ENCODE assay signal across 8 cellular contexts in the genomic region with DNA sequence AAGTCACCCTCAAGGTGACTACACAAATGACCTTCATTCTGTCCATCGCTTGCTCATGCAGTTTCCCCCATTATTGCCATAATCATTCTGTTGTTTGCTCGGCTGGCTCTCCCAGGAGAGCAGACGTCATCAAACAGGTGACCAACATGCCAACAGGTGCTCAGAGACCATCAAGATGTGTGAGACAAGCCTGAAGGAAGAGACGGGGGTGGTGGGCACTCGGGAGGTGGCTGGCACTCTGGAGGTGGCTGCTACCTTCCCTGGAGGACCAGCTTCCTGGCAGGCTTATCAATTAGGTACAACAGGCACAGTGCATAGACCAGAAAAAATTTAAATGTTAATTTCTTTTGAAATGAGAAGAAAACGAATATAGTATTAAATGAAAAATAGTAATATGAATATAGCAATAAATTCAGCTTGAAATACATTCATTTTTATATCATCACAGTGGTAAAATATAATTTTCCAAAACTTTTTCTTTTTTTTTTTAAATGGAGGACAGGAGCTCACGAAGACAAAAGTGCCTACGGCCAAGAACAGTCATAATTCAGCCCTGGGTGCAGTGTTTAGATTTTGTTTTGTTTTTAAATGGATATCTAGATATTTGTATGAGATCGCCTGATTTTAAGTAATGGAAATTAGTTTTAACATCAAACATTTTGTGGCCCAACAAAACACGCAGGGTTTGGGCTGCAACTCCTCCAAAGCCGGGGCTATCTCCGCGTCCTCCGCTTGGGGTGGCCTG. TPM values are rescaled to one million over a fixed set of nuclear protein-coding genes. Genes with fewer than 3 reads are reported as not detected.
DNase-seq lines count a peak whose midpoint lies in the region; ATAC-seq and TF ChIP-seq lines count a peak whose summit lies in the region.

No MANE protein-coding gene starts in this region.

- no peaks in the 10 kb centered on the region for H3K9me3 ChIP-seq in breast epithelium
- H3K9me3 ChIP-seq in upper lobe of left lung = no peaks in the 10 kb centered on the region

- no peaks in the 10 kb centered on the region for H3K36me3 ChIP-seq in breast epithelium
- no peaks in the 10 kb centered on the region for H3K36me3 ChIP-seq in upper lobe of left lung

- H3K4me3 Mint-ChIP-seq in memory B cell = peak overlapping the region; percentile 80

- H3K27me3 ChIP-seq in breast epithelium = no peaks in the 10 kb centered on the region
- H3K27me3 ChIP-seq in upper lobe of left lung = no peaks in the 10 kb centered on the region

- TF ChIP-seq CTCF in breast epithelium (IDR thresholded peaks at IDR 0.05) (peak in 1 of 3 donors; percentile 10), upper lobe of left lung (IDR thresholded peaks at IDR 0.05) (no peak)

- H3K4me3 ChIP-seq in breast epithelium (peak overlapping the region; percentile 49 to 78 (median 75)), upper lobe of left lung (peak overlapping the region in 3 of 4 donors; percentile 66 to 71 (median 69))

- peaks cover 3% of the 10 kb centered on the region for H3K36me3 Mint-ChIP-seq in memory B cell

- peak overlapping the region; percentile 100 for H3K27ac Mint-ChIP-seq in memory B cell

- peaks cover 12% of the 10 kb centered on the region for H3K4me1 Mint-ChIP-seq in memory B cell

- intact Hi-C loops in breast epithelium (cut with DNase I; ENCODE audit: low total_unique reads) = no loop called here

- no peak for TF ChIP-seq EP300 in upper lobe of left lung (IDR thresholded peaks at IDR 0.05)

- no peak for ATAC-seq in memory B cell (ENCODE audit: low read depth)
- no peak for ATAC-seq in upper lobe of left lung (ENCODE audit: low FRiP score in 2 of 2)
- ATAC-seq in activated CD4-positive, CD25-positive, alpha-beta regulatory T cell treated with anti-CD3 and anti-CD28 coated beads, Interleukin-2, amount 50 U/mL, for 24 hours = no peak
- ATAC-seq in HG03571 (IDR thresholded peaks at IDR 0.05; ENCODE audit: unreplicated experiment) = no peak

- H3K27ac ChIP-seq in breast epithelium (peak overlapping the region; percentile 99), upper lobe of left lung (peak overlapping the region; percentile 99)

- 27 to 30% methylated on average over 14 of the region's 14 CpGs for WGBS in upper lobe of left lung, 2 donors

- H3K27me3 Mint-ChIP-seq in memory B cell = no peaks in the 10 kb centered on the region

- H3K9me3 Mint-ChIP-seq in memory B cell = no peaks in the 10 kb centered on the region

- peak; percentile 39 for DNase-seq in NCI-H2107 treated with DMSO at 0.1 percent for 48 hours (lab: John Stamatoyannopoulos, UW; ENCODE audit: unreplicated experiment)
- no peak for DNase-seq in NCI-H2107 (lab: John Stamatoyannopoulos, UW)
- DNase-seq in NCI-H510A treated with DMSO at 0.1 percent for 48 hours (lab: John Stamatoyannopoulos, UW) = peak; percentile 74
- DNase-seq in breast epithelium (ENCODE audit: low spot score in 2 of 2) = peak in 1 of 2 donors; percentile 40
- peak in 1 of 2 donors; percentile 27 for DNase-seq in memory B cell (ENCODE audit: low spot score in 2 of 2)
- peak in 1 of 2 donors; percentile 64 for DNase-seq in upper lobe of left lung

- TF ChIP-seq POLR2A in breast epithelium (IDR thresholded peaks at IDR 0.05) = no peak
- peak in 1 of 4 donors; percentile 20 for TF ChIP-seq POLR2A in upper lobe of left lung (IDR thresholded peaks at IDR 0.05)

- H3K4me1 ChIP-seq in breast epithelium (no peaks in the 10 kb centered on the region), upper lobe of left lung (peaks cover 13 to 24% (median 18%) of the 10 kb centered on the region in 4 donors)

RNA-seq across cellular contexts. Expression of a gene that starts 16.9 kb away (rescaled TPM):
- total RNA-seq in breast epithelium = 1 to 10 TPM; 4.4 to 6.2 (median 5.9) TPM
- 1 to 10 TPM; 1.8 to 9.4 (median 7.1) TPM for total RNA-seq in upper lobe of left lung

RNA-seq across cellular contexts. Expression of a gene that starts 45.4 kb away (rescaled TPM):
- total RNA-seq in breast epithelium = 1 to 10 TPM in 1 of 3 donors, under 1 TPM in 2; 0.80 to 1.0 (median 0.98) TPM
- 1 to 10 TPM in 4 of 6 donors, under 1 TPM in 2; 0.22 to 3.1 (median 1.3) TPM for total RNA-seq in upper lobe of left lung
